In genomic region chr7:157358041-157358752, GRCh38 we compare ENCODE assay signal across 13 cellular contexts. TPM values are rescaled to one million over a fixed set of nuclear protein-coding genes. Genes with fewer than 3 reads are reported as not detected.
DNase-seq lines count a peak whose midpoint lies in the region; ATAC-seq, FAIRE-seq and TF ChIP-seq lines count a peak whose summit lies in the region.
"Had no signal": no experiment of that assay in that cellular context is flagged by ENCODE, and none has a peak within 500 bp of the region (broad histone marks: within the 10 kb centered on the region; RNA-seq: fewer than 3 reads in every experiment).

No MANE protein-coding gene starts in this region.

- no peak overlapping the region for H3K27ac ChIP-seq in CD8-positive, alpha-beta memory T cell (ENCODE audit: low read depth, low read length)
- H3K27ac ChIP-seq in brain microvascular endothelial cell = no peak overlapping the region
- H3K27ac ChIP-seq: GM23248 had no signal

- no peak for FAIRE-seq in RCC 7860 (lab: Jason Lieb, UNC)

- H3K4me3 ChIP-seq in CD8-positive, alpha-beta memory T cell (ENCODE audit: low read length) = no peak overlapping the region
- H3K4me3 ChIP-seq in brain microvascular endothelial cell (ENCODE audit: low read depth, low read length) = no peak overlapping the region
- H3K4me3 ChIP-seq: GM23248 had no signal

- H3K4me3 Mint-ChIP-seq in CD8-positive, alpha-beta memory T cell = peak overlapping the region in 2 of 7 donors; percentile 52 to 85
- H3K4me3 Mint-ChIP-seq in HFFc6 = no peak overlapping the region

- H3K27me3 ChIP-seq in CD8-positive, alpha-beta memory T cell (ENCODE audit: insufficient read depth, low read length, poor library complexity, severe bottlenecking) = no peaks in the 10 kb centered on the region
- no peaks in the 10 kb centered on the region for H3K27me3 ChIP-seq in brain microvascular endothelial cell (replicated peaks)

- H3K9me3 ChIP-seq in CD8-positive, alpha-beta memory T cell (ENCODE audit: low read length) = no peaks in the 10 kb centered on the region

- no peaks in the 10 kb centered on the region for H3K27me3 Mint-ChIP-seq in CD8-positive, alpha-beta memory T cell
- peaks cover 5% of the 10 kb centered on the region for H3K27me3 Mint-ChIP-seq in HFFc6 (ENCODE audit: insufficient read depth)

- CTCF ChIA-PET in CD8-positive, alpha-beta memory T cell (lab: Charles Lee) = interaction anchor here (0.7 kb wide), 1 partner anchor 13 kb away, joined by 3 read pairs; no protein-coding TSS in a partner anchor

- POLR2A ChIA-PET in CD8-positive, alpha-beta memory T cell (lab: Charles Lee) = no interaction called here

- TF ChIP-seq CTCF in HFFc6 (IDR thresholded peaks at IDR 0.05) (no peak), brain microvascular endothelial cell (IDR thresholded peaks at IDR 0.05; ENCODE audit: low read depth, low read length, missing control alignments) (peak; percentile 8)

- in situ Hi-C loops in brain microvascular endothelial cell (cut with HindIII; ENCODE audit: low pct_ligation_motif_present, low sequenced_read_pairs) = no loop called here

- no peak for DNase-seq in CD8-positive, alpha-beta memory T cell
- no peak for DNase-seq in HFFc6
- no peak for DNase-seq in brain microvascular endothelial cell
- DNase-seq in mesenteric fat pad (ENCODE audit: low spot score) = peak; percentile 72
- no peak for DNase-seq in left lobe of liver (ENCODE audit: low spot score)
- no peak for DNase-seq in EL
- no peak for DNase-seq in DMS 273 (lab: John Stamatoyannopoulos, UW; ENCODE audit: unreplicated experiment)
- no peak for DNase-seq in RCC 7860 (ENCODE audit: low spot score)
- DNase-seq: central memory CD4-positive, alpha-beta T cell; COR-L47; GM23248; left cardiac atrium; T-helper 9 cell had no signal

- ATAC-seq in left lobe of liver = no peak

- peaks cover 40% of the 10 kb centered on the region for H3K36me3 ChIP-seq in CD8-positive, alpha-beta memory T cell (ENCODE audit: insufficient read depth, low read length)
- H3K36me3 ChIP-seq in brain microvascular endothelial cell (replicated peaks) = peaks cover 42% of the 10 kb centered on the region

- H3K36me3 Mint-ChIP-seq in CD8-positive, alpha-beta memory T cell = peaks cover 4 to 75% (median 24%) of the 10 kb centered on the region in 3 donors
- peaks cover 34% of the 10 kb centered on the region for H3K36me3 Mint-ChIP-seq in HFFc6 (ENCODE audit: low read depth)

- H3K4me1 Mint-ChIP-seq in CD8-positive, alpha-beta memory T cell = peaks cover 68 to 74% (median 71%) of the 10 kb centered on the region in 3 donors
- H3K4me1 Mint-ChIP-seq in HFFc6 (ENCODE audit: low read depth) = peaks cover 62% of the 10 kb centered on the region

- peaks cover 34% of the 10 kb centered on the region for H3K4me1 ChIP-seq in CD8-positive, alpha-beta memory T cell (ENCODE audit: insufficient read depth, low read length)

- no peaks in the 10 kb centered on the region for H3K9me3 Mint-ChIP-seq in CD8-positive, alpha-beta memory T cell
- H3K9me3 Mint-ChIP-seq in HFFc6 = no peaks in the 10 kb centered on the region

- H3K27ac Mint-ChIP-seq in CD8-positive, alpha-beta memory T cell = peak overlapping the region in 5 of 8 donors; percentile 39 to 74 (median 64)
- peak overlapping the region; percentile 42; the same call in 1 of the 2 replicates for H3K27ac Mint-ChIP-seq in HFFc6

RNA-seq across cellular contexts. Expression of gene DNAJB6, which starts 21.4 kb away (rescaled TPM):
- 100 to 1,000 TPM; 121 to 124 TPM for total RNA-seq in CD8-positive, alpha-beta memory T cell
- 147 TPM for polyA plus RNA-seq in CD8-positive, alpha-beta memory T cell
- 100 to 1,000 TPM; 135 to 204 (median 163) TPM for total RNA-seq in HFFc6 (2021; fragmentation: NEBNext Ultra II Directional; extraction: Animal tissue kit (Norgen Biotek cat#: 25700))
- total RNA-seq in mesenteric fat pad (110 TPM), left lobe of liver (26.3 TPM)
